Comparison of ENCODE assay signal across 1 cellular context in genomic region chr7:98106647-98107312, GRCh38.
TF ChIP-seq lines count a peak whose summit lies in the region.

Gene LMTK2, plus strand, starts transcription at chr7:98106862. Its CDS starts 316 bp downstream, at chr7:98107178.

TF ChIP-seq in HepG2, 621 proteins besides CTCF, POLR2A, EP300 and RAD21 (continued from another document and continues in another):
- TF ChIP-seq ZBTB4 (CRISPR knock-in tag; IDR thresholded peaks at IDR 0.05; ENCODE audit: borderline replicate concordance) (no peak), ZNF207 (IDR thresholded peaks at IDR 0.05; ENCODE audit: borderline replicate concordance) (no peak), ATF1 (CRISPR knock-in tag; IDR thresholded peaks at IDR 0.05) (peak; percentile 85; the same call in 1 of the 2 replicates), TARDBP (CRISPR knock-in tag; IDR thresholded peaks at IDR 0.05) (peak; percentile 83), ZNF138 (CRISPR knock-in tag; IDR thresholded peaks at IDR 0.05; ENCODE audit: low read depth) (0 out of 2 replicates have a peak, but pooled peaks have one; percentile 62), KLF6 (CRISPR knock-in tag; IDR thresholded peaks at IDR 0.05) (peak; percentile 62; the same call in 1 of the 2 replicates), ZNF143 (CRISPR knock-in tag; IDR thresholded peaks at IDR 0.05) (no peak), CEBPB (IDR thresholded peaks at IDR 0.05; ENCODE audit: borderline replicate concordance, low read depth, low read length) (no peak), MTF1 (CRISPR knock-in tag; IDR thresholded peaks at IDR 0.05) (no peak), BCL3 (CRISPR knock-in tag; IDR thresholded peaks at IDR 0.05) (no peak), NFKB2 (CRISPR knock-in tag; IDR thresholded peaks at IDR 0.05; ENCODE audit: borderline replicate concordance) (0 out of 2 replicates have a peak, but pooled peaks have one; percentile 48), ZNF564 (CRISPR knock-in tag; IDR thresholded peaks at IDR 0.05) (no peak), ZNF256 (CRISPR knock-in tag; conservative IDR thresholded peaks at IDR 0.05) (no peak), HOXD1 (CRISPR knock-in tag; IDR thresholded peaks at IDR 0.05) (peak; percentile 64; the same call in 1 of the 2 replicates), ZNF160 (CRISPR knock-in tag; IDR thresholded peaks at IDR 0.05) (peak; percentile 51; the same call in 1 of the 2 replicates), ATF4 (CRISPR knock-in tag; IDR thresholded peaks at IDR 0.05) (no peak), HNF1A (IDR thresholded peaks at IDR 0.05; ENCODE audit: low read depth) (no peak), HNF1A (CRISPR knock-in tag; IDR thresholded peaks at IDR 0.05; ENCODE audit: borderline replicate concordance) (peak; percentile 72), GLMP (CRISPR knock-in tag; IDR thresholded peaks at IDR 0.05; ENCODE audit: borderline replicate concordance) (no peak), TBL1XR1 (IDR thresholded peaks at IDR 0.05; ENCODE audit: borderline replicate concordance, low read length, partially characterized antibody) (no peak), ZSCAN25 (CRISPR knock-in tag; IDR thresholded peaks at IDR 0.05) (peak; percentile 32; the same call in 1 of the 2 replicates), CEBPG (CRISPR knock-in tag; IDR thresholded peaks at IDR 0.05) (no peak), ZNF17 (CRISPR knock-in tag; IDR thresholded peaks at IDR 0.05) (no peak), YEATS4 (CRISPR knock-in tag; IDR thresholded peaks at IDR 0.05; ENCODE audit: borderline replicate concordance) (peak; percentile 74; the same call in 1 of the 2 replicates), NCOA5 (CRISPR knock-in tag; IDR thresholded peaks at IDR 0.05) (no peak), JUND (CRISPR knock-in tag; IDR thresholded peaks at IDR 0.05) (no peak), TFDP2 (CRISPR knock-in tag; IDR thresholded peaks at IDR 0.05) (peak; percentile 71), HNRNPL (IDR thresholded peaks at IDR 0.05; ENCODE audit: low read depth, low read length) (no peak), ETS1 (CRISPR knock-in tag; IDR thresholded peaks at IDR 0.05) (no peak), PHF5A (CRISPR knock-in tag; IDR thresholded peaks at IDR 0.05; ENCODE audit: low read depth, unreplicated experiment) (peak; percentile 52), HNF4G (IDR thresholded peaks at IDR 0.05; ENCODE audit: borderline replicate concordance, low read depth, low read length) (no peak), HNF4G (CRISPR knock-in tag; IDR thresholded peaks at IDR 0.05; ENCODE audit: borderline replicate concordance, low read depth) (no peak), XBP1 (CRISPR knock-in tag; IDR thresholded peaks at IDR 0.05) (no peak), ZNF776 (CRISPR knock-in tag; IDR thresholded peaks at IDR 0.05) (0 out of 2 replicates have a peak, but pooled peaks have one; percentile 55), ZNF572 (CRISPR knock-in tag; IDR thresholded peaks at IDR 0.05) (0 out of 2 replicates have a peak, but pooled peaks have one; percentile 35), MYNN (CRISPR knock-in tag; IDR thresholded peaks at IDR 0.05; ENCODE audit: low read depth) (no peak), NFKBIZ (CRISPR knock-in tag; IDR thresholded peaks at IDR 0.05) (no peak), ZNF619 (CRISPR knock-in tag; IDR thresholded peaks at IDR 0.05) (peak; percentile 75; the same call in 1 of the 2 replicates), FOXP1 (IDR thresholded peaks at IDR 0.05) (no peak), FOXP1 (CRISPR knock-in tag; IDR thresholded peaks at IDR 0.05) (no peak), GPN1 (CRISPR knock-in tag; IDR thresholded peaks at IDR 0.05; ENCODE audit: borderline replicate concordance) (no peak), BHLHE40 (IDR thresholded peaks at IDR 0.05; ENCODE audit: low read length) (peak; percentile 31; the same call in 1 of the 2 replicates), TOE1 (CRISPR knock-in tag; IDR thresholded peaks at IDR 0.05) (no peak), TFDP1 (CRISPR knock-in tag; IDR thresholded peaks at IDR 0.05; ENCODE audit: borderline replicate concordance) (peak; percentile 50; the same call in 1 of the 2 replicates), ZNF552 (CRISPR knock-in tag; IDR thresholded peaks at IDR 0.05; ENCODE audit: borderline replicate concordance) (no peak), RXRA (CRISPR knock-in tag; IDR thresholded peaks at IDR 0.05) (peak; percentile 52), ARNT (IDR thresholded peaks at IDR 0.05) (no peak), ZNF558 (CRISPR knock-in tag; IDR thresholded peaks at IDR 0.05; ENCODE audit: borderline replicate concordance) (peak; percentile 58; the same call in 1 of the 2 replicates), KDM1A (CRISPR knock-in tag; IDR thresholded peaks at IDR 0.05) (no peak), MED8 (CRISPR knock-in tag; IDR thresholded peaks at IDR 0.05; ENCODE audit: insufficient replicate concordance) (peak; percentile 45), ZUFSP (CRISPR knock-in tag; IDR thresholded peaks at IDR 0.05; ENCODE audit: borderline replicate concordance) (no peak), KDM3A (CRISPR knock-in tag; IDR thresholded peaks at IDR 0.05; ENCODE audit: low read depth) (peak; percentile 88), SP2 (CRISPR knock-in tag; IDR thresholded peaks at IDR 0.05) (peak; percentile 100), ZNF225 (CRISPR knock-in tag; IDR thresholded peaks at IDR 0.05) (peak; percentile 82), HMG20A (CRISPR knock-in tag; IDR thresholded peaks at IDR 0.05; ENCODE audit: borderline replicate concordance) (no peak), ZFP82 (CRISPR knock-in tag; IDR thresholded peaks at IDR 0.05; ENCODE audit: borderline replicate concordance) (no peak), ZNF251 (CRISPR knock-in tag; IDR thresholded peaks at IDR 0.05) (no peak), MTF2 (CRISPR knock-in tag; IDR thresholded peaks at IDR 0.05; ENCODE audit: borderline replicate concordance) (no peak)
